In genomic region chr17:35844547-35844946, GRCh38 we compare ENCODE assay signal across 2 cellular contexts.
TF ChIP-seq lines count a peak whose summit lies in the region.

No MANE protein-coding gene starts in this region.

TF ChIP-seq in HEK293, 187 proteins besides CTCF, POLR2A, EP300 and RAD21:
- TF ChIP-seq ZBTB49 (tag by site-specific recombination; IDR thresholded peaks at IDR 0.05; ENCODE audit: low read depth) (no peak), PATZ1 (tag by site-specific recombination; IDR thresholded peaks at IDR 0.05) (0 out of 2 replicates have a peak, but pooled peaks have one; percentile 19), EGR2 (tag by site-specific recombination; IDR thresholded peaks at IDR 0.05; ENCODE audit: low read depth) (peak; percentile 72), ZBTB21 (tag by site-specific recombination; IDR thresholded peaks at IDR 0.05) (no peak), ZNF776 (tag by site-specific recombination; IDR thresholded peaks at IDR 0.05; ENCODE audit: borderline replicate concordance) (no peak), ZNF514 (tag by site-specific recombination; IDR thresholded peaks at IDR 0.05) (no peak), ZBTB6 (tag by site-specific recombination; IDR thresholded peaks at IDR 0.05) (peak; percentile 95), ZNF280C (tag by site-specific recombination; IDR thresholded peaks at IDR 0.05) (no peak), ZNF664 (tag by site-specific recombination; IDR thresholded peaks at IDR 0.05) (no peak), ZNF600 (tag by site-specific recombination; IDR thresholded peaks at IDR 0.05) (peak; percentile 90), ZNF701 (tag by site-specific recombination; IDR thresholded peaks at IDR 0.05) (no peak), ZNF391 (tag by site-specific recombination; IDR thresholded peaks at IDR 0.05; ENCODE audit: borderline replicate concordance, low read depth) (no peak), ZNF416 (tag by site-specific recombination; IDR thresholded peaks at IDR 0.05) (no peak), ZNF677 (tag by site-specific recombination; IDR thresholded peaks at IDR 0.05) (no peak), GLIS2 (tag by site-specific recombination; IDR thresholded peaks at IDR 0.05) (no peak), ZFHX2 (tag by site-specific recombination; conservative IDR thresholded peaks at IDR 0.05) (peak; percentile 49; the same call in 1 of the 2 replicates), TRIM28 (IDR thresholded peaks at IDR 0.05; ENCODE audit: borderline replicate concordance, low read length) (no peak), ZNF202 (tag by site-specific recombination; IDR thresholded peaks at IDR 0.05; ENCODE audit: borderline replicate concordance) (peak; percentile 93)

TF ChIP-seq in GM12878, 131 proteins besides CTCF, POLR2A, EP300 and RAD21:
- TF ChIP-seq PRDM15 (CRISPR knock-in tag; IDR thresholded peaks at IDR 0.05) (no peak), MEF2A (IDR thresholded peaks at IDR 0.05; ENCODE audit: insufficient read depth, low read depth, low read length) (no peak), MTA2 (IDR thresholded peaks at IDR 0.05; ENCODE audit: low read depth) (no peak), BHLHE40 (IDR thresholded peaks at IDR 0.05; ENCODE audit: borderline replicate concordance in 1 of 2, low read depth in 2 of 2, low read length in 1 of 2) (no peak), RCOR1 (conservative IDR thresholded peaks at IDR 0.05; ENCODE audit: low read depth, low read length) (no peak), ETV6 (conservative IDR thresholded peaks at IDR 0.05 in 1 of 2, IDR thresholded peaks at IDR 0.05 in 1 of 2; ENCODE audit: borderline replicate concordance in 1 of 2, low read depth in 1 of 2) (no peak), KDM1A (IDR thresholded peaks at IDR 0.05; ENCODE audit: borderline replicate concordance) (no peak), STAT1 (conservative IDR thresholded peaks at IDR 0.05) (no peak), RBBP5 (conservative IDR thresholded peaks at IDR 0.05) (no peak), YY1 (IDR thresholded peaks at IDR 0.05; ENCODE audit: low read depth, low read length) (no peak), RUNX3 (IDR thresholded peaks at IDR 0.05; ENCODE audit: low read length) (no peak), NKRF (conservative IDR thresholded peaks at IDR 0.05) (no peak), BACH1 (IDR thresholded peaks at IDR 0.05; ENCODE audit: borderline replicate concordance) (no peak), SMC3 (IDR thresholded peaks at IDR 0.05; ENCODE audit: borderline replicate concordance, low read length) (no peak), ZNF24 (IDR thresholded peaks at IDR 0.05) (no peak), FOS (IDR thresholded peaks at IDR 0.05; ENCODE audit: borderline replicate concordance, extremely low read depth, insufficient read length) (no peak), NFYA (IDR thresholded peaks at IDR 0.05; ENCODE audit: borderline replicate concordance, low read depth, low read length) (no peak), MEF2B (IDR thresholded peaks at IDR 0.05; ENCODE audit: partially characterized antibody, poor library complexity, severe bottlenecking) (no peak)
TF ChIP-seq in GM12878: peak in this region for 0.
